1 cellular context compared by ENCODE assay signal in the genomic region with DNA sequence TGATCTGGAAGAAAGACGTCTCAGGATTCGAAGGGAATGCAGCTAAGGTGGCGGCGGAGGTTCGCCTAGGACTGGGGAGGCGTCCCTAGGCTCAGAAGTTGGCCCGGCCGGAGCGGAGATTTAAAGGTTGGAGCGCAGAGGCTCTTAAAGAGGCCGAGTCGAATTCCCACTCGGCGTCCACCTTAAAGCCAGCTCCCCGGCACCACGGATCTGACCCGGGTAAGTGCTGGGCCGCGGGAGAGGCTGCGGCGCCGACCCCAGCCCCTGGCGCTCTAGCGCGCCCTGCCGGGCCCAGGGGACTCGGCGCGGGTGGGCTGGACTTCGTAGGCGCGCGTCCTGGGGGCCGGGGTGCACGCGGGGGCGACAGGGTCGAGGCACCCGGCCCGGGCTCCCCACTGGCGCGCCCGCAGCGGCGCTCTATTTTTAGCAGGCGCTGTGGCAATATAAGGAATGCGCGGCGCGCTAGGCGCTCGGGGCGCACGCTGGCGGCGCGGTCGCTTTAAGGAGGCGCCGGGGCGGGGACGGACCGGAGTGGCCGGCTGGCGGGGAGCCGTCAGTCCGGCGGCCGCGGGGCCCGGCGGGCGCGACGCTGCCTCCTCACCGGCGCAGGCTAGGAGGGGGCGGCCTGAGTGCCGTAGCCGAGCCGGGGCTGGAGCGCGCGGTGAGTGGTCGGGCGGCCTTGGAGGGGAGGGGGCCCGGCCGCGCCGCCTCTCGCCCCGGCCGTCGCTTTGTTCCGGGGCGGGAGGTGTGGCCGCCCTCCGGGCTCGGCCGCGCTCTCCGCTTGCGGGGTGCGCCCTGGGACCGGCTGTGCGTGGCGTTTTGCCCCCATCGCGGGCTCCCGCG.
TF ChIP-seq lines count a peak whose summit lies in the region.

A gene (plus strand): TSS at position 473 of the 843 bp plus-strand sequence. CDS start 24,305 bp downstream, outside the sequence.

TF ChIP-seq in HEK293, 187 proteins besides CTCF, POLR2A, EP300 and RAD21 (continued from another document and continues in another):
- TF ChIP-seq, protein P1, sequence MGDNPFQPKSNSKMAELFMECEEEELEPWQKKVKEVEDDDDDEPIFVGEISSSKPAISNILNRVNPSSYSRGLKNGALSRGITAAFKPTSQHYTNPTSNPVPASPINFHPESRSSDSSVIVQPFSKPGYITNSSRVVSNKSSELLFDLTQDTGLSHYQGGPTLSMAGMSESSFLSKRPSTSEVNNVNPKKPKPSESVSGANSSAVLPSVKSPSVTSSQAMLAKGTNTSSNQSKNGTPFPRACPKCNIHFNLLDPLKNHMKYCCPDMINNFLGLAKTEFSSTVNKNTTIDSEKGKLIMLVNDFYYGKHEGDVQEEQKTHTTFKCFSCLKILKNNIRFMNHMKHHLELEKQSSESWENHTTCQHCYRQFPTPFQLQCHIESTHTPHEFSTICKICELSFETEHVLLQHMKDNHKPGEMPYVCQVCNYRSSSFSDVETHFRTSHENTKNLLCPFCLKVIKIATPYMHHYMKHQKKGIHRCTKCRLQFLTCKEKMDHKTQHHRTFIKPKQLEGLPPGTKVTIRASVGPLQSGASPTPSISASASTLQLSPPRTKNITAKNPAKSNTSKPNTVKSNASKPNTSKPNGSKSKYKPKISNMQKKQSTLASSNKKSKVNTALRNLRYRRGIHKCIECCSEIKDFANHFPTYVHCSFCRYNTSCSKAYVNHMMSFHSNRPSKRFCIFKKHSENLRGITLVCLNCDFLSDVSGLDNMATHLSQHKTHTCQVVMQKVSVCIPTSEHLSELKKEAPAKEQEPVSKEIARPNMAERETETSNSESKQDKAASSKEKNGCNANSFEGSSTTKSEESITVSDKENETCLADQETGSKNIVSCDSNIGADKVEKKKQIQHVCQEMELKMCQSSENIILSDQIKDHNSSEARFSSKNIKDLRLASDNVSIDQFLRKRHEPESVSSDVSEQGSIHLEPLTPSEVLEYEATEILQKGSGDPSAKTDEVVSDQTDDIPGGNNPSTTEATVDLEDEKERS (tag by site-specific recombination; IDR thresholded peaks at IDR 0.05), result no peak
- TF ChIP-seq, protein P2, sequence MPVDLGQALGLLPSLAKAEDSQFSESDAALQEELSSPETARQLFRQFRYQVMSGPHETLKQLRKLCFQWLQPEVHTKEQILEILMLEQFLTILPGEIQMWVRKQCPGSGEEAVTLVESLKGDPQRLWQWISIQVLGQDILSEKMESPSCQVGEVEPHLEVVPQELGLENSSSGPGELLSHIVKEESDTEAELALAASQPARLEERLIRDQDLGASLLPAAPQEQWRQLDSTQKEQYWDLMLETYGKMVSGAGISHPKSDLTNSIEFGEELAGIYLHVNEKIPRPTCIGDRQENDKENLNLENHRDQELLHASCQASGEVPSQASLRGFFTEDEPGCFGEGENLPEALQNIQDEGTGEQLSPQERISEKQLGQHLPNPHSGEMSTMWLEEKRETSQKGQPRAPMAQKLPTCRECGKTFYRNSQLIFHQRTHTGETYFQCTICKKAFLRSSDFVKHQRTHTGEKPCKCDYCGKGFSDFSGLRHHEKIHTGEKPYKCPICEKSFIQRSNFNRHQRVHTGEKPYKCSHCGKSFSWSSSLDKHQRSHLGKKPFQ (tag by site-specific recombination; IDR thresholded peaks at IDR 0.05), result no peak
- TF ChIP-seq, protein P3, sequence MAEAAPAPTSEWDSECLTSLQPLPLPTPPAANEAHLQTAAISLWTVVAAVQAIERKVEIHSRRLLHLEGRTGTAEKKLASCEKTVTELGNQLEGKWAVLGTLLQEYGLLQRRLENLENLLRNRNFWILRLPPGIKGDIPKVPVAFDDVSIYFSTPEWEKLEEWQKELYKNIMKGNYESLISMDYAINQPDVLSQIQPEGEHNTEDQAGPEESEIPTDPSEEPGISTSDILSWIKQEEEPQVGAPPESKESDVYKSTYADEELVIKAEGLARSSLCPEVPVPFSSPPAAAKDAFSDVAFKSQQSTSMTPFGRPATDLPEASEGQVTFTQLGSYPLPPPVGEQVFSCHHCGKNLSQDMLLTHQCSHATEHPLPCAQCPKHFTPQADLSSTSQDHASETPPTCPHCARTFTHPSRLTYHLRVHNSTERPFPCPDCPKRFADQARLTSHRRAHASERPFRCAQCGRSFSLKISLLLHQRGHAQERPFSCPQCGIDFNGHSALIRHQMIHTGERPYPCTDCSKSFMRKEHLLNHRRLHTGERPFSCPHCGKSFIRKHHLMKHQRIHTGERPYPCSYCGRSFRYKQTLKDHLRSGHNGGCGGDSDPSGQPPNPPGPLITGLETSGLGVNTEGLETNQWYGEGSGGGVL (tag by site-specific recombination; IDR thresholded peaks at IDR 0.05), result no peak
- TF ChIP-seq SALL2 (tag by site-specific recombination; IDR thresholded peaks at IDR 0.05; ENCODE audit: borderline replicate concordance), result no peak
- no peak for TF ChIP-seq REPIN1 (tag by site-specific recombination; IDR thresholded peaks at IDR 0.05; ENCODE audit: low read depth)
- no peak for TF ChIP-seq ZNF155 (tag by site-specific recombination; IDR thresholded peaks at IDR 0.05)
- no peak for TF ChIP-seq ZNF175 (tag by site-specific recombination; IDR thresholded peaks at IDR 0.05)
- TF ChIP-seq, protein P4, sequence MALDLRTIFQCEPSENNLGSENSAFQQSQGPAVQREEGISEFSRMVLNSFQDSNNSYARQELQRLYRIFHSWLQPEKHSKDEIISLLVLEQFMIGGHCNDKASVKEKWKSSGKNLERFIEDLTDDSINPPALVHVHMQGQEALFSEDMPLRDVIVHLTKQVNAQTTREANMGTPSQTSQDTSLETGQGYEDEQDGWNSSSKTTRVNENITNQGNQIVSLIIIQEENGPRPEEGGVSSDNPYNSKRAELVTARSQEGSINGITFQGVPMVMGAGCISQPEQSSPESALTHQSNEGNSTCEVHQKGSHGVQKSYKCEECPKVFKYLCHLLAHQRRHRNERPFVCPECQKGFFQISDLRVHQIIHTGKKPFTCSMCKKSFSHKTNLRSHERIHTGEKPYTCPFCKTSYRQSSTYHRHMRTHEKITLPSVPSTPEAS (tag by site-specific recombination; IDR thresholded peaks at IDR 0.05), result no peak
- TF ChIP-seq ZBTB48 (tag by site-specific recombination; IDR thresholded peaks at IDR 0.05), result peak; percentile 40; the same call in 1 of the 2 replicates
- TF ChIP-seq ZNF37A (tag by site-specific recombination; IDR thresholded peaks at IDR 0.05), result no peak
- TF ChIP-seq, protein P5, sequence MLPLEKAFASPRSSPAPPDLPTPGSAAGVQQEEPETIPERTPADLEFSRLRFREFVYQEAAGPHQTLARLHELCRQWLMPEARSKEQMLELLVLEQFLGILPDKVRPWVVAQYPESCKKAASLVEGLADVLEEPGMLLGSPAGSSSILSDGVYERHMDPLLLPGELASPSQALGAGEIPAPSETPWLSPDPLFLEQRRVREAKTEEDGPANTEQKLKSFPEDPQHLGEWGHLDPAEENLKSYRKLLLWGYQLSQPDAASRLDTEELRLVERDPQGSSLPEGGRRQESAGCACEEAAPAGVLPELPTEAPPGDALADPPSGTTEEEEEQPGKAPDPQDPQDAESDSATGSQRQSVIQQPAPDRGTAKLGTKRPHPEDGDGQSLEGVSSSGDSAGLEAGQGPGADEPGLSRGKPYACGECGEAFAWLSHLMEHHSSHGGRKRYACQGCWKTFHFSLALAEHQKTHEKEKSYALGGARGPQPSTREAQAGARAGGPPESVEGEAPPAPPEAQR (tag by site-specific recombination; IDR thresholded peaks at IDR 0.05), result no peak
- TF ChIP-seq ZFP69B (tag by site-specific recombination; IDR thresholded peaks at IDR 0.05), result no peak
- TF ChIP-seq, protein P6, sequence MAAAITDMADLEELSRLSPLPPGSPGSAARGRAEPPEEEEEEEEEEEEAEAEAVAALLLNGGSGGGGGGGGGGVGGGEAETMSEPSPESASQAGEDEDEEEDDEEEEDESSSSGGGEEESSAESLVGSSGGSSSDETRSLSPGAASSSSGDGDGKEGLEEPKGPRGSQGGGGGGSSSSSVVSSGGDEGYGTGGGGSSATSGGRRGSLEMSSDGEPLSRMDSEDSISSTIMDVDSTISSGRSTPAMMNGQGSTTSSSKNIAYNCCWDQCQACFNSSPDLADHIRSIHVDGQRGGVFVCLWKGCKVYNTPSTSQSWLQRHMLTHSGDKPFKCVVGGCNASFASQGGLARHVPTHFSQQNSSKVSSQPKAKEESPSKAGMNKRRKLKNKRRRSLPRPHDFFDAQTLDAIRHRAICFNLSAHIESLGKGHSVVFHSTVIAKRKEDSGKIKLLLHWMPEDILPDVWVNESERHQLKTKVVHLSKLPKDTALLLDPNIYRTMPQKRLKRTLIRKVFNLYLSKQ (tag by site-specific recombination; IDR thresholded peaks at IDR 0.05; ENCODE audit: borderline replicate concordance), result no peak
- no peak for TF ChIP-seq GLI4 (tag by site-specific recombination; IDR thresholded peaks at IDR 0.05)
- no peak for TF ChIP-seq BCL11A (tag by site-specific recombination; IDR thresholded peaks at IDR 0.05; ENCODE audit: low read depth)
- peak; percentile 71 for TF ChIP-seq ZBTB17 (tag by site-specific recombination; IDR thresholded peaks at IDR 0.05)
- 0 out of 2 replicates have a peak, but pooled peaks have one; percentile 48 for TF ChIP-seq ZNF600 (tag by site-specific recombination; IDR thresholded peaks at IDR 0.05)
- TF ChIP-seq ZNF266 (tag by site-specific recombination; IDR thresholded peaks at IDR 0.05; ENCODE audit: low read depth), result no peak
- no peak for TF ChIP-seq ZNF654 (tag by site-specific recombination; IDR thresholded peaks at IDR 0.05; ENCODE audit: low read depth)
- TF ChIP-seq, protein P7, sequence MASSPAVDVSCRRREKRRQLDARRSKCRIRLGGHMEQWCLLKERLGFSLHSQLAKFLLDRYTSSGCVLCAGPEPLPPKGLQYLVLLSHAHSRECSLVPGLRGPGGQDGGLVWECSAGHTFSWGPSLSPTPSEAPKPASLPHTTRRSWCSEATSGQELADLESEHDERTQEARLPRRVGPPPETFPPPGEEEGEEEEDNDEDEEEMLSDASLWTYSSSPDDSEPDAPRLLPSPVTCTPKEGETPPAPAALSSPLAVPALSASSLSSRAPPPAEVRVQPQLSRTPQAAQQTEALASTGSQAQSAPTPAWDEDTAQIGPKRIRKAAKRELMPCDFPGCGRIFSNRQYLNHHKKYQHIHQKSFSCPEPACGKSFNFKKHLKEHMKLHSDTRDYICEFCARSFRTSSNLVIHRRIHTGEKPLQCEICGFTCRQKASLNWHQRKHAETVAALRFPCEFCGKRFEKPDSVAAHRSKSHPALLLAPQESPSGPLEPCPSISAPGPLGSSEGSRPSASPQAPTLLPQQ (tag by site-specific recombination; IDR thresholded peaks at IDR 0.05), result peak; percentile 48
- TF ChIP-seq ZNF350 (tag by site-specific recombination; IDR thresholded peaks at IDR 0.05), result no peak
- no peak for TF ChIP-seq ZNF548 (tag by site-specific recombination; IDR thresholded peaks at IDR 0.05)
- TF ChIP-seq KLF7 (tag by site-specific recombination; IDR thresholded peaks at IDR 0.05; ENCODE audit: borderline replicate concordance), result no peak
- TF ChIP-seq, protein P8, sequence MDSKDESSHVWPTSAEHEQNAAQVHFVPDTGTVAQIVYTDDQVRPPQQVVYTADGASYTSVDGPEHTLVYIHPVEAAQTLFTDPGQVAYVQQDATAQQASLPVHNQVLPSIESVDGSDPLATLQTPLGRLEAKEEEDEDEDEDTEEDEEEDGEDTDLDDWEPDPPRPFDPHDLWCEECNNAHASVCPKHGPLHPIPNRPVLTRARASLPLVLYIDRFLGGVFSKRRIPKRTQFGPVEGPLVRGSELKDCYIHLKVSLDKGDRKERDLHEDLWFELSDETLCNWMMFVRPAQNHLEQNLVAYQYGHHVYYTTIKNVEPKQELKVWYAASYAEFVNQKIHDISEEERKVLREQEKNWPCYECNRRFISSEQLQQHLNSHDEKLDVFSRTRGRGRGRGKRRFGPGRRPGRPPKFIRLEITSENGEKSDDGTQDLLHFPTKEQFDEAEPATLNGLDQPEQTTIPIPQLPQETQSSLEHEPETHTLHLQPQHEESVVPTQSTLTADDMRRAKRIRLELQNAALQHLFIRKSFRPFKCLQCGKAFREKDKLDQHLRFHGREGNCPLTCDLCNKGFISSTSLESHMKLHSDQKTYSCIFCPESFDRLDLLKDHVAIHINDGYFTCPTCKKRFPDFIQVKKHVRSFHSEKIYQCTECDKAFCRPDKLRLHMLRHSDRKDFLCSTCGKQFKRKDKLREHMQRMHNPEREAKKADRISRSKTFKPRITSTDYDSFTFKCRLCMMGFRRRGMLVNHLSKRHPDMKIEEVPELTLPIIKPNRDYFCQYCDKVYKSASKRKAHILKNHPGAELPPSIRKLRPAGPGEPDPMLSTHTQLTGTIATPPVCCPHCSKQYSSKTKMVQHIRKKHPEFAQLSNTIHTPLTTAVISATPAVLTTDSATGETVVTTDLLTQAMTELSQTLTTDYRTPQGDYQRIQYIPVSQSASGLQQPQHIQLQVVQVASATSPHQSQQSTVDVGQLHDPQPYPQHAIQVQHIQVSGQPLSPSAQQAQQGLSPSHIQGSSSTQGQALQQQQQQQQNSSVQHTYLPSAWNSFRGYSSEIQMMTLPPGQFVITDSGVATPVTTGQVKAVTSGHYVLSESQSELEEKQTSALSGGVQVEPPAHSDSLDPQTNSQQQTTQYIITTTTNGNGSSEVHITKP (tag by site-specific recombination; IDR thresholded peaks at IDR 0.05), result peak; percentile 73
- TF ChIP-seq ZSCAN23 (tag by site-specific recombination; IDR thresholded peaks at IDR 0.05), result no peak
- TF ChIP-seq, protein P9, sequence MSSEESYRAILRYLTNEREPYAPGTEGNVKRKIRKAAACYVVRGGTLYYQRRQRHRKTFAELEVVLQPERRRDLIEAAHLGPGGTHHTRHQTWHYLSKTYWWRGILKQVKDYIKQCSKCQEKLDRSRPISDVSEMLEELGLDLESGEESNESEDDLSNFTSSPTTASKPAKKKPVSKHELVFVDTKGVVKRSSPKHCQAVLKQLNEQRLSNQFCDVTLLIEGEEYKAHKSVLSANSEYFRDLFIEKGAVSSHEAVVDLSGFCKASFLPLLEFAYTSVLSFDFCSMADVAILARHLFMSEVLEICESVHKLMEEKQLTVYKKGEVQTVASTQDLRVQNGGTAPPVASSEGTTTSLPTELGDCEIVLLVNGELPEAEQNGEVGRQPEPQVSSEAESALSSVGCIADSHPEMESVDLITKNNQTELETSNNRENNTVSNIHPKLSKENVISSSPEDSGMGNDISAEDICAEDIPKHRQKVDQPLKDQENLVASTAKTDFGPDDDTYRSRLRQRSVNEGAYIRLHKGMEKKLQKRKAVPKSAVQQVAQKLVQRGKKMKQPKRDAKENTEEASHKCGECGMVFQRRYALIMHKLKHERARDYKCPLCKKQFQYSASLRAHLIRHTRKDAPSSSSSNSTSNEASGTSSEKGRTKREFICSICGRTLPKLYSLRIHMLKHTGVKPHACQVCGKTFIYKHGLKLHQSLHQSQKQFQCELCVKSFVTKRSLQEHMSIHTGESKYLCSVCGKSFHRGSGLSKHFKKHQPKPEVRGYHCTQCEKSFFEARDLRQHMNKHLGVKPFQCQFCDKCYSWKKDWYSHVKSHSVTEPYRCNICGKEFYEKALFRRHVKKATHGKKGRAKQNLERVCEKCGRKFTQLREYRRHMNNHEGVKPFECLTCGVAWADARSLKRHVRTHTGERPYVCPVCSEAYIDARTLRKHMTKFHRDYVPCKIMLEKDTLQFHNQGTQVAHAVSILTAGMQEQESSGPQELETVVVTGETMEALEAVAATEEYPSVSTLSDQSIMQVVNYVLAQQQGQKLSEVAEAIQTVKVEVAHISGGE (tag by site-specific recombination; conservative IDR thresholded peaks at IDR 0.05; ENCODE audit: low read depth), result peak; percentile 39
- TF ChIP-seq, protein P10, sequence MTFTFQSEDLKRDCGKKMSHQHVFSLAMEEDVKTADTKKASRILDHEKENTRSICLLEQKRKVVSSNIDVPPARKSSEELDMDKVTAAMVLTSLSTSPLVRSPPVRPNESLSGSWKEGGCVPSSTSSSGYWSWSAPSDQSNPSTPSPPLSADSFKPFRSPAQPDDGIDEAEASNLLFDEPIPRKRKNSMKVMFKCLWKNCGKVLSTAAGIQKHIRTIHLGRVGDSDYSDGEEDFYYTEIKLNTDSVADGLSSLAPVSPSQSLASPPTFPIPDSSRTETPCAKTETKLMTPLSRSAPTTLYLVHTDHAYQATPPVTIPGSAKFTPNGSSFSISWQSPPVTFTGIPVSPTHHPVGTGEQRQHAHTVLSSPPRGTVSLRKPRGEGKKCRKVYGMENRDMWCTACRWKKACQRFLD (tag by site-specific recombination; IDR thresholded peaks at IDR 0.05), result no peak
- TF ChIP-seq ZNF596 (tag by site-specific recombination; IDR thresholded peaks at IDR 0.05), result no peak
- TF ChIP-seq ZNF473 (tag by site-specific recombination; IDR thresholded peaks at IDR 0.05), result no peak
- TF ChIP-seq ZBTB8A (tag by site-specific recombination; IDR thresholded peaks at IDR 0.05), result peak; percentile 20; the same call in 1 of the 2 replicates
